In genomic region chr2:96241901-96242611, GRCh38 we compare ENCODE assay signal across 8 cellular contexts. TPM values are rescaled to one million over a fixed set of nuclear protein-coding genes. Genes with fewer than 3 reads are reported as not detected.
DNase-seq lines count a peak whose midpoint lies in the region; ATAC-seq and TF ChIP-seq lines count a peak whose summit lies in the region.

No MANE protein-coding gene starts in this region.

- no peaks in the 10 kb centered on the region for H3K27me3 ChIP-seq in effector memory CD4-positive, alpha-beta T cell (replicated peaks; ENCODE audit: control insufficient read depth, insufficient read depth, low read length, poor library complexity, severe bottlenecking)
- no peaks in the 10 kb centered on the region for H3K27me3 ChIP-seq in osteoblast (ENCODE audit: insufficient read depth, low read length)

- intact Hi-C loops in activated CD4-positive, alpha-beta T cell treated with anti-CD3 and anti-CD28 coated beads, Interleukin-2, amount 10 ng/mL, durations not matched to agents 24 days and 14 days (cut with micrococcal nuclease), result loop anchor here (1.0 to 2.0 kb wide), 2 partner anchors 24 to 33 kb away; partner anchors contain the start of genes CIAO1 and STARD7

- peaks cover 21% of the 10 kb centered on the region for H3K4me1 ChIP-seq in effector memory CD4-positive, alpha-beta T cell (ENCODE audit: control insufficient read depth, insufficient read depth, low read length, poor library complexity, severe bottlenecking)
- H3K4me1 ChIP-seq in osteoblast (ENCODE audit: insufficient read depth, low read length), result peaks cover 16% of the 10 kb centered on the region

- no peaks in the 10 kb centered on the region for H3K27me3 Mint-ChIP-seq in activated CD4-positive, alpha-beta T cell treated with anti-CD3 and anti-CD28 coated beads, Interleukin-2, amount 10 ng/mL, durations not matched to agents 24 days and 14 days
- H3K27me3 Mint-ChIP-seq in WTC11 (ENCODE audit: low read depth), result no peaks in the 10 kb centered on the region

- peaks cover 45% of the 10 kb centered on the region for H3K4me1 Mint-ChIP-seq in activated CD4-positive, alpha-beta T cell treated with anti-CD3 and anti-CD28 coated beads, Interleukin-2, amount 10 ng/mL, durations not matched to agents 24 days and 14 days
- peaks cover 8% of the 10 kb centered on the region for H3K4me1 Mint-ChIP-seq in WTC11

- POLR2A ChIA-PET in WTC11 (lab: Charles Lee), result interaction anchor here (0.8 to 1.4 kb wide), 2 partner anchors 33 to 41 kb away, joined by 3 to 7 read pairs; partner anchors contain the start of gene STARD7

- H3K4me3 Mint-ChIP-seq in activated CD4-positive, alpha-beta T cell treated with anti-CD3 and anti-CD28 coated beads, Interleukin-2, amount 10 ng/mL, durations not matched to agents 24 days and 14 days, result peak overlapping the region; percentile 69
- no peak overlapping the region for H3K4me3 Mint-ChIP-seq in WTC11

- TF ChIP-seq CTCF in osteoblast (IDR thresholded peaks at IDR 0.05; ENCODE audit: extremely low read depth, low read depth, low read length) (no peak), WTC11 (IDR thresholded peaks at IDR 0.05) (no peak)

- H3K9me3 Mint-ChIP-seq in activated CD4-positive, alpha-beta T cell treated with anti-CD3 and anti-CD28 coated beads, Interleukin-2, amount 10 ng/mL, durations not matched to agents 24 days and 14 days, result peaks cover 9% of the 10 kb centered on the region
- no peaks in the 10 kb centered on the region for H3K9me3 Mint-ChIP-seq in WTC11

- peak; percentile 82 for ATAC-seq in GM21381 (IDR thresholded peaks at IDR 0.05; ENCODE audit: unreplicated experiment)
- no peak for ATAC-seq in WTC11

- H3K4me3 ChIP-seq in effector memory CD4-positive, alpha-beta T cell (ENCODE audit: insufficient read depth, low read depth, low read length, poor library complexity, severe bottlenecking), result peak overlapping the region; percentile 3
- H3K4me3 ChIP-seq in osteoblast (ENCODE audit: insufficient read depth, low read length), result no peak overlapping the region

- no peaks in the 10 kb centered on the region for H4K20me1 ChIP-seq in osteoblast (ENCODE audit: insufficient read depth, low read length)

- H3K27ac Mint-ChIP-seq in activated CD4-positive, alpha-beta T cell treated with anti-CD3 and anti-CD28 coated beads, Interleukin-2, amount 10 ng/mL, durations not matched to agents 24 days and 14 days, result peak overlapping the region; percentile 93
- no peak overlapping the region for H3K27ac Mint-ChIP-seq in WTC11

- H3K9me3 ChIP-seq in effector memory CD4-positive, alpha-beta T cell (ENCODE audit: control insufficient read depth, low read length), result no peaks in the 10 kb centered on the region
- no peaks in the 10 kb centered on the region for H3K9me3 ChIP-seq in osteoblast (ENCODE audit: low read depth, low read length)

- peak overlapping the region; percentile 35 for H2AFZ ChIP-seq in osteoblast (ENCODE audit: low read length)

- CTCF ChIA-PET in WTC11 (lab: Charles Lee), result interaction anchor here (0.6 to 2.8 kb wide), 8 partner anchors 12 to 296 kb away, joined by 3 to 13 read pairs (median 4); partner anchors contain the start of gene ASTL

- H3K4me2 ChIP-seq in osteoblast (ENCODE audit: insufficient read depth, low read length), result peak overlapping the region; percentile 35

- H3K36me3 ChIP-seq in effector memory CD4-positive, alpha-beta T cell (ENCODE audit: control insufficient read depth, insufficient read depth, low read length), result no peaks in the 10 kb centered on the region
- H3K36me3 ChIP-seq in osteoblast (ENCODE audit: insufficient read depth, low read length), result no peaks in the 10 kb centered on the region

- no peaks in the 10 kb centered on the region for H3K79me2 ChIP-seq in osteoblast (ENCODE audit: insufficient read depth, low read length)

- peak; percentile 11 for DNase-seq in DMS53 treated with DMSO at 0.1 percent for 48 hours (lab: John Stamatoyannopoulos, UW; ENCODE audit: unreplicated experiment)
- DNase-seq in HT-29 (ENCODE audit: low spot score), result peak; percentile 8
- DNase-seq in activated CD4-positive, alpha-beta T cell treated with anti-CD3 and anti-CD28 coated beads, Interleukin-2, amount 10 ng/mL, durations not matched to agents 24 days and 14 days, result peak; percentile 89
- peak; percentile 22 to 46 (median 30) for DNase-seq in effector memory CD4-positive, alpha-beta T cell
- DNase-seq in osteoblast (ENCODE audit: insufficient read length, low spot score, missing footprints), result peak; percentile 90
- DNase-seq in NCI-H2107 treated with DMSO at 0.1 percent for 48 hours (lab: John Stamatoyannopoulos, UW; ENCODE audit: unreplicated experiment), result no peak
- DNase-seq in WTC11 (ENCODE audit: low spot score), result no peak

- peaks cover 22% of the 10 kb centered on the region for H3K36me3 Mint-ChIP-seq in activated CD4-positive, alpha-beta T cell treated with anti-CD3 and anti-CD28 coated beads, Interleukin-2, amount 10 ng/mL, durations not matched to agents 24 days and 14 days (ENCODE audit: low read depth)
- no peaks in the 10 kb centered on the region for H3K36me3 Mint-ChIP-seq in WTC11

- H3K27ac ChIP-seq in effector memory CD4-positive, alpha-beta T cell (ENCODE audit: insufficient read depth, low read length, poor library complexity, severe bottlenecking), result peak overlapping the region; percentile 58
- H3K27ac ChIP-seq in osteoblast (ENCODE audit: low read depth, low read length), result peak overlapping the region; percentile 82

TF ChIP-seq in WTC11, 78 proteins besides CTCF, POLR2A, EP300 and RAD21 (continues in another document):
- TF ChIP-seq E2F5 (CRISPR knock-in tag; IDR thresholded peaks at IDR 0.05) (no peak), ZNF671 (CRISPR knock-in tag; IDR thresholded peaks at IDR 0.05) (no peak), CBFB (CRISPR knock-in tag; IDR thresholded peaks at IDR 0.05; ENCODE audit: low read depth) (no peak), IRF2 (CRISPR knock-in tag; IDR thresholded peaks at IDR 0.05; ENCODE audit: borderline replicate concordance, low read depth) (no peak), ESRRA (CRISPR knock-in tag; IDR thresholded peaks at IDR 0.05; ENCODE audit: borderline replicate concordance) (no peak), MXD4 (CRISPR knock-in tag; IDR thresholded peaks at IDR 0.05; ENCODE audit: borderline replicate concordance) (no peak), ZNF423 (CRISPR knock-in tag; IDR thresholded peaks at IDR 0.05) (no peak), CREM (CRISPR knock-in tag; IDR thresholded peaks at IDR 0.05) (no peak), FOXK1 (CRISPR knock-in tag; IDR thresholded peaks at IDR 0.05) (no peak), RORB (CRISPR knock-in tag; IDR thresholded peaks at IDR 0.05) (no peak), MAX (CRISPR knock-in tag; IDR thresholded peaks at IDR 0.05) (no peak), ETV6 (CRISPR knock-in tag; IDR thresholded peaks at IDR 0.05) (no peak), ZMAT4 (CRISPR knock-in tag; IDR thresholded peaks at IDR 0.05) (no peak), NR3C1 (CRISPR knock-in tag; conservative IDR thresholded peaks at IDR 0.05; ENCODE audit: low read depth) (no peak), ELF4 (CRISPR knock-in tag; IDR thresholded peaks at IDR 0.05; ENCODE audit: low read depth) (no peak), ERG (CRISPR knock-in tag; IDR thresholded peaks at IDR 0.05) (no peak)

RNA-seq across cellular contexts. Expression of gene TMEM127, which starts 23.7 kb away (rescaled TPM):
- 26.2 and 33.1 TPM in 2 replicates for total RNA-seq in HT-29 (2014; rRNA removed; shearing (Covaris generic))
- total RNA-seq in activated CD4-positive, alpha-beta T cell treated with anti-CD3 and anti-CD28 coated beads, Interleukin-2, amount 10 ng/mL, durations not matched to agents 24 days and 14 days, result 31.6 and 33.1 TPM in 2 replicates
- total RNA-seq in osteoblast, result 55.0 and 56.0 TPM in 2 replicates
- 22.9 to 25.6 TPM (median 24.7 TPM) in 3 replicates for total RNA-seq in WTC11 (2021)

RNA-seq across cellular contexts. Expression of gene CIAO1, which starts 24.0 kb away (rescaled TPM):
- total RNA-seq in HT-29 (2014; rRNA removed; shearing (Covaris generic)), result 169 and 197 TPM in 2 replicates
- 105 and 110 TPM in 2 replicates for total RNA-seq in activated CD4-positive, alpha-beta T cell treated with anti-CD3 and anti-CD28 coated beads, Interleukin-2, amount 10 ng/mL, durations not matched to agents 24 days and 14 days
- total RNA-seq in osteoblast (111 and 126 TPM in 2 replicates), WTC11 (2021) (71.9 to 82.8 TPM (median 72.0 TPM) in 3 replicates)

RNA-seq across cellular contexts. Expression of gene STARD7, which starts 33.4 kb away (rescaled TPM):
- 133 and 166 TPM in 2 replicates for total RNA-seq in HT-29 (2014; rRNA removed; shearing (Covaris generic))
- 212 and 217 TPM in 2 replicates for total RNA-seq in activated CD4-positive, alpha-beta T cell treated with anti-CD3 and anti-CD28 coated beads, Interleukin-2, amount 10 ng/mL, durations not matched to agents 24 days and 14 days
- total RNA-seq in osteoblast (139 and 163 TPM in 2 replicates), WTC11 (2021) (199 to 217 TPM (median 201 TPM) in 3 replicates)

Comparison
In these comparisons a context has a peak if more than half of its experiments do, and no peak if none do; other contexts are left out.
1. DNase-seq: peak in DMS53 treated with DMSO at 0.1 percent for 48 hours (single experiment), HT-29 (single experiment), activated CD4-positive, alpha-beta T cell treated with anti-CD3 and anti-CD28 coated beads, Interleukin-2, amount 10 ng/mL, durations not matched to agents 24 days and 14 days (single experiment), effector memory CD4-positive, alpha-beta T cell (3 of 3) and osteoblast (single experiment); none in NCI-H2107 treated with DMSO at 0.1 percent for 48 hours (single experiment) and WTC11 (single experiment).